In genomic region chr20:45452238-45452637, GRCh38 we compare ENCODE assay signal across 24 cellular contexts. TPM values are rescaled to one million over a fixed set of nuclear protein-coding genes. Genes with fewer than 3 reads are reported as not detected.
A peak's percentile ranks its signal among the peaks of the same experiment; 100 is the strongest.
DNase-seq lines count a peak whose midpoint lies in the region; ATAC-seq, FAIRE-seq and TF ChIP-seq lines count a peak whose summit lies in the region.
"Had no signal": no experiment of that assay in that cellular context is flagged by ENCODE, and none has a peak within 500 bp of the region (broad histone marks: within the 10 kb centered on the region; RNA-seq: fewer than 3 reads in every experiment).

No MANE protein-coding gene starts in this region.

- TF ChIP-seq CTCF in OCI-LY3 (IDR thresholded peaks at IDR 0.05; ENCODE audit: low read depth, low read length) (no peak), GM12878 (IDR thresholded peaks at IDR 0.05 in 2 of 3, conservative IDR thresholded peaks at IDR 0.05 in 1 of 3; ENCODE audit: control insufficient read depth in 2 of 3, extremely low read depth in 1 of 3, insufficient read depth in 1 of 3, low read depth in 3 of 3, low read length in 3 of 3) (no peak), GM13976 (IDR thresholded peaks at IDR 0.05; ENCODE audit: borderline replicate concordance, control extremely low read depth, extremely low read depth, insufficient read depth, missing control alignments) (no peak)

- ATAC-seq in GM12878 (no peak), naive B cell (ENCODE audit: low read depth in 2 of 2) (peak; percentile 39 to 53), GM21423 (IDR thresholded peaks at IDR 0.05; ENCODE audit: unreplicated experiment) (no peak)
- ATAC-seq: HCT116 had no signal

- in situ Hi-C loops in GM12878 (cut with MboI): no loop called here
- in situ Hi-C loops in GM13976 (cut with MboI; ENCODE audit: low sequenced_read_pairs, unreplicated experiment): loop anchor here (25.0 kb wide), 1 partner anchor 310 kb away; no protein-coding TSS in a partner anchor

- H3K4me3 Mint-ChIP-seq in naive B cell: peak overlapping the region in 3 of 8 donors; percentile 16 to 75 (median 61)
- H3K4me3 Mint-ChIP-seq: CD4-positive, alpha-beta T cell; HFFc6 had no signal

- no peak overlapping the region for H3K9ac ChIP-seq in OCI-LY3 (ENCODE audit: low read length)
- H3K9ac ChIP-seq in GM12878 (ENCODE audit: control insufficient read depth, insufficient read depth, low read length): no peak overlapping the region

- POLR2A ChIA-PET in GM12878 (lab: Charles Lee): no interaction called here

- peaks cover 53% of the 10 kb centered on the region for H3K27me3 ChIP-seq in OCI-LY3 (ENCODE audit: low read depth, low read length)
- no peaks in the 10 kb centered on the region; a peak in 2 of 4 replicates for H3K27me3 ChIP-seq in GM12878 (replicated peaks in 1 of 2; ENCODE audit: control insufficient read depth in 2 of 2, insufficient read depth in 2 of 2, low read length in 1 of 2)

- SMC1A ChIA-PET in GM12878 (lab: Charles Lee; ENCODE audit: uncharacterized antibody, unreplicated experiment): interaction anchor here (1.0 to 3.1 kb wide), 8 partner anchors 9 to 319 kb away, joined by 3 to 12 read pairs (median 7); partner anchors contain the start of gene SYS1

- H3K79me2 ChIP-seq in OCI-LY3 (ENCODE audit: low read length) (no peaks in the 10 kb centered on the region), GM12878 (ENCODE audit: control insufficient read depth, insufficient read depth, low read length) (no peaks in the 10 kb centered on the region)

- no peak for FAIRE-seq in GM12891 (lab: Jason Lieb, UNC)
- no peak for FAIRE-seq in GM12878 (lab: Jason Lieb, UNC)
- FAIRE-seq: A204.1, GM18507, H54 had no signal

- H3K4me2 ChIP-seq in OCI-LY3 (ENCODE audit: low read length) (peak overlapping the region; percentile 51), GM12878 (ENCODE audit: control insufficient read depth, insufficient read depth) (no peak overlapping the region)

- peaks cover 0 to 12% (median 0%) of the 10 kb centered on the region in 3 donors for H3K27me3 Mint-ChIP-seq in naive B cell

- H3K36me3 ChIP-seq in OCI-LY3 (replicated peaks; ENCODE audit: low read depth, low read length) (no peaks in the 10 kb centered on the region), GM12878 (ENCODE audit: control insufficient read depth in 2 of 2, insufficient read depth in 2 of 2, low read length in 1 of 2) (no peaks in the 10 kb centered on the region)

- H2AFZ ChIP-seq in OCI-LY3 (ENCODE audit: low read depth, low read length): no peak overlapping the region
- no peak overlapping the region for H2AFZ ChIP-seq in GM12878 (ENCODE audit: control insufficient read depth, low read depth, low read length)

- peak overlapping the region in 1 of 6 donors; percentile 72 for H3K27ac Mint-ChIP-seq in naive B cell
- H3K27ac Mint-ChIP-seq: CD4-positive, alpha-beta T cell; HFFc6 had no signal

- intact Hi-C loops in GM12878 (cut with micrococcal nuclease; ENCODE audit: unreplicated experiment): loop anchor here (5.0 kb wide), 1 partner anchor 130 kb away; no protein-coding TSS in a partner anchor

- no TSS peak for BruUV-seq in GM12878 (replicated peaks; lab: Mats Ljungman, UMichigan)

- H4K20me1 ChIP-seq in OCI-LY3 (ENCODE audit: insufficient read depth, low read length): 0 out of 2 replicates have a peak, but pooled peaks cover 5% of the 10 kb centered on the region
- H4K20me1 ChIP-seq in GM12878 (ENCODE audit: control insufficient read depth, insufficient read depth): no peaks in the 10 kb centered on the region

- no peaks in the 10 kb centered on the region for H3K9me3 ChIP-seq in OCI-LY3 (ENCODE audit: insufficient read depth, low read length)
- no peaks in the 10 kb centered on the region for H3K9me3 ChIP-seq in GM12878 (replicated peaks; ENCODE audit: control insufficient read depth, insufficient read depth, low read length)
- H3K9me3 ChIP-seq: Caco-2 had no signal

- DNase-seq in GM12891 (ENCODE audit: insufficient read length, low spot score) (no peak), GM12878 (ENCODE audit: low read depth, low spot score) (no peak), naive B cell (no peak), GM13976 (ENCODE audit: low spot score) (no peak), GOT3 (lab: John Stamatoyannopoulos, UW) (no peak), NCI-H187 treated with DMSO at 0.1 percent for 48 hours (lab: John Stamatoyannopoulos, UW) (no peak)
- DNase-seq: ACHN; Caco-2; CD4-positive, alpha-beta T cell; DMS153; DMS79; GDM1; HFFc6; Kasumi-1; KG1 had no signal

- TF ChIP-seq POLR2A in GM12891 (IDR thresholded peaks at IDR 0.05; ENCODE audit: low read depth, low read length) (no peak), GM12878 (IDR thresholded peaks at IDR 0.05; ENCODE audit: low read depth, low read length) (no peak)

- H3K4me3 ChIP-seq in OCI-LY3 (ENCODE audit: low read length) (no peak overlapping the region), GM12878 (no peak overlapping the region)

- H3K4me1 ChIP-seq in OCI-LY3 (ENCODE audit: low read length): peaks cover 17% of the 10 kb centered on the region
- no peaks in the 10 kb centered on the region for H3K4me1 ChIP-seq in GM12878 (ENCODE audit: control insufficient read depth, insufficient read depth, low read length)

- CTCF ChIA-PET in GM12878 (lab: Yijun Ruan, JAX): interaction anchor here (0.6 to 8.2 kb wide), 13 partner anchors 8 to 319 kb away, joined by 3 to 86 read pairs (median 5); partner anchors contain the start of genes SYS1 and TP53TG5

- WGBS in GM12878 (ENCODE audit: insufficient coverage, insufficient replicate concordance, low lambda C conversion rate, missing lambda C conversion rate): 48% methylated on average over 4 of the region's 4 CpGs

- H3K36me3 Mint-ChIP-seq in naive B cell: no peaks in the 10 kb centered on the region

- peaks cover 0 to 2% (median 0%) of the 10 kb centered on the region in 7 donors for H3K9me3 Mint-ChIP-seq in naive B cell
- H3K9me3 Mint-ChIP-seq: CD4-positive, alpha-beta T cell; HFFc6 had no signal

- no peak for TF ChIP-seq EP300 in GM12878 (IDR thresholded peaks at IDR 0.05; ENCODE audit: borderline replicate concordance in 1 of 2, control insufficient read depth in 1 of 2, low read depth in 2 of 2, low read length in 2 of 2)

- RAD21 ChIA-PET in GM12878 (lab: Charles Lee; ENCODE audit: unreplicated experiment): interaction anchor here (1.6 to 2.9 kb wide), 3 partner anchors 16 to 129 kb away, joined by 6 to 10 read pairs (median 7); no protein-coding TSS in a partner anchor

- no peak for TF ChIP-seq RAD21 in GM12878 (IDR thresholded peaks at IDR 0.05; ENCODE audit: insufficient read depth, low read depth, low read length)

- H3K27ac ChIP-seq in OCI-LY3 (ENCODE audit: low read length): no peak overlapping the region
- no peak overlapping the region for H3K27ac ChIP-seq in GM12878 (ENCODE audit: control insufficient read depth, insufficient read depth)
- H3K27ac ChIP-seq: C4-2B had no signal

- H3K4me1 Mint-ChIP-seq in naive B cell: peaks cover 17 to 22% (median 17%) of the 10 kb centered on the region in 3 donors

RNA-seq across cellular contexts. Expression of gene WFDC2, which starts 17.3 kb away (rescaled TPM):
- 1.0 TPM for polyA plus RNA-seq in GM12891 (2012; ENCODE audit: low read depth, missing spikeins)
- total RNA-seq in GM12878 (2013; cell fraction: nucleolus; rRNA removed): not detected in 2 replicates
- total RNA-seq in GM12878 (2014; rRNA removed) (not detected in 2 replicates), GM12878 (2014; rRNA removed; fragmentation: Illumina TruSeq; extraction: Trizol) (not detected in 2 replicates), GM12878 (2021) (not detected in 2 replicates)
- polyA plus RNA-seq in GM12878 (2011; ENCODE audit: low read depth): 4.2 TPM
- polyA plus RNA-seq in GM12878 (2011; rRNA removed) (not detected in 2 replicates), GM12878 (2014; fragmentation: Illumina TruSeq; extraction: Trizol) (not detected in 2 replicates), GM12878 (2014; fragmentation: Nextera tagmentation; extraction: Ambion mirVana) (under 1 TPM in 1 of 2 experiments, not detected in 1; 0.13 TPM), GM12878 (2014; rRNA removed) (not detected in 2 replicates), GM12878 (2016; fragmentation: Nextera tagmentation; extraction: Ambion mirVana) (not detected), naive B cell (ENCODE audit: low read depth in 6 of 6) (not detected)
- polyA plus RNA-seq in GM12878 (2011; cell fraction: cytosol; rRNA removed): not detected in 2 replicates
- 0.21 TPM in 1 of 2 replicates, not detected in the other for polyA plus RNA-seq in GM12878 (2011; cell fraction: nucleus; rRNA removed)
- 2.4 and 5.3 TPM in 2 replicates for polyA plus RNA-seq in GM12878 (2012)
- polyA minus RNA-seq in GM12878 (2011; rRNA and poly(A)+ RNA removed): not detected in 2 replicates
- polyA minus RNA-seq in GM12878 (2011; cell fraction: cytosol; rRNA and poly(A)+ RNA removed): not detected in 2 replicates
- not detected in 2 replicates for polyA minus RNA-seq in GM12878 (2011; cell fraction: nucleus; rRNA and poly(A)+ RNA removed)
- total RNA-seq: CD4-positive, alpha-beta T cell; Daoy had no signal
- polyA plus RNA-seq: BJ had no signal

RNA-seq across cellular contexts. Expression of gene PIGT, which starts 36.3 kb away (rescaled TPM):
- 26.8 TPM for polyA plus RNA-seq in GM12891 (2012; ENCODE audit: low read depth, missing spikeins)
- 84.5 and 94.1 TPM in 2 replicates for total RNA-seq in GM12878 (2013; cell fraction: nucleolus; rRNA removed)
- total RNA-seq in GM12878 (2014; rRNA removed) (35.7 and 45.0 TPM in 2 replicates), GM12878 (2014; rRNA removed; fragmentation: Illumina TruSeq; extraction: Trizol) (15.5 and 18.6 TPM in 2 replicates), GM12878 (2021) (39.5 and 45.2 TPM in 2 replicates)
- 14.5 TPM for polyA plus RNA-seq in GM12878 (2011; ENCODE audit: low read depth)
- polyA plus RNA-seq in GM12878 (2011; rRNA removed) (8.0 and 24.1 TPM in 2 replicates), GM12878 (2014; fragmentation: Illumina TruSeq; extraction: Trizol) (29.4 and 41.9 TPM in 2 replicates), GM12878 (2014; fragmentation: Nextera tagmentation; extraction: Ambion mirVana) (10 to 100 TPM; 19.1 to 27.5 TPM), GM12878 (2014; rRNA removed) (28.6 and 33.5 TPM in 2 replicates), GM12878 (2016; fragmentation: Nextera tagmentation; extraction: Ambion mirVana) (10 to 100 TPM; 56.5 to 66.0 TPM), naive B cell (ENCODE audit: low read depth in 6 of 6) (100 to 1,000 TPM in 1 of 6 donors, 10 to 100 TPM in 5; 62.0 to 113 (median 77.9) TPM)
- polyA plus RNA-seq in GM12878 (2011; cell fraction: cytosol; rRNA removed): 27.0 and 35.8 TPM in 2 replicates
- polyA plus RNA-seq in GM12878 (2011; cell fraction: nucleus; rRNA removed): 71.0 and 74.4 TPM in 2 replicates
- 25.3 and 27.7 TPM in 2 replicates for polyA plus RNA-seq in GM12878 (2012)
- 27.9 and 34.2 TPM in 2 replicates for polyA minus RNA-seq in GM12878 (2011; rRNA and poly(A)+ RNA removed)
- 16.2 and 28.5 TPM in 2 replicates for polyA minus RNA-seq in GM12878 (2011; cell fraction: cytosol; rRNA and poly(A)+ RNA removed)
- polyA minus RNA-seq in GM12878 (2011; cell fraction: nucleus; rRNA and poly(A)+ RNA removed): 33.1 and 57.7 TPM in 2 replicates

RNA-seq across cellular contexts. Expression of gene DBNDD2, which starts 44.1 kb away (rescaled TPM):
- 1.7 TPM for polyA plus RNA-seq in GM12891 (2012; ENCODE audit: low read depth, missing spikeins)
- 1.1 and 2.1 TPM in 2 replicates for total RNA-seq in GM12878 (2013; cell fraction: nucleolus; rRNA removed)
- total RNA-seq in GM12878 (2014; rRNA removed): 0.17 TPM in 1 of 2 replicates, not detected in the other
- total RNA-seq in GM12878 (2014; rRNA removed; fragmentation: Illumina TruSeq; extraction: Trizol): 0.41 and 0.67 TPM in 2 replicates
- 0.74 and 1.0 TPM in 2 replicates for total RNA-seq in GM12878 (2021)
- 0.62 TPM for polyA plus RNA-seq in GM12878 (2011; ENCODE audit: low read depth)
- 5.0 and 5.7 TPM in 2 replicates for polyA plus RNA-seq in GM12878 (2011; rRNA removed)
- 5.1 and 5.3 TPM in 2 replicates for polyA plus RNA-seq in GM12878 (2011; cell fraction: cytosol; rRNA removed)
- polyA plus RNA-seq in GM12878 (2011; cell fraction: nucleus; rRNA removed): 5.2 and 7.2 TPM in 2 replicates
- polyA plus RNA-seq in GM12878 (2012): 0.42 and 0.74 TPM in 2 replicates
- polyA plus RNA-seq in GM12878 (2014; fragmentation: Illumina TruSeq; extraction: Trizol): 0.46 and 0.52 TPM in 2 replicates
- polyA plus RNA-seq in GM12878 (2014; fragmentation: Nextera tagmentation; extraction: Ambion mirVana): under 1 TPM; 0.18 to 0.49 TPM
- polyA plus RNA-seq in GM12878 (2014; rRNA removed): 0.39 and 0.67 TPM in 2 replicates
- under 1 TPM in 1 of 2 experiments, not detected in 1; 0.21 TPM for polyA plus RNA-seq in GM12878 (2016; fragmentation: Nextera tagmentation; extraction: Ambion mirVana)
- polyA minus RNA-seq in GM12878 (2011; rRNA and poly(A)+ RNA removed): 2.9 and 3.3 TPM in 2 replicates
- not detected in 2 replicates for polyA minus RNA-seq in GM12878 (2011; cell fraction: cytosol; rRNA and poly(A)+ RNA removed)
- 1.3 and 1.7 TPM in 2 replicates for polyA minus RNA-seq in GM12878 (2011; cell fraction: nucleus; rRNA and poly(A)+ RNA removed)
- polyA plus RNA-seq in naive B cell (ENCODE audit: low read depth in 6 of 6): 1 to 10 TPM; 1.1 to 3.3 (median 2.1) TPM

Comparison
In these comparisons a context has a peak if more than half of its experiments do, and no peak if none do; other contexts are left out.
1. ATAC-seq: peak in naive B cell (2 of 2); none in GM12878 (single experiment) and GM21423 (single experiment).